In the genomic region with DNA sequence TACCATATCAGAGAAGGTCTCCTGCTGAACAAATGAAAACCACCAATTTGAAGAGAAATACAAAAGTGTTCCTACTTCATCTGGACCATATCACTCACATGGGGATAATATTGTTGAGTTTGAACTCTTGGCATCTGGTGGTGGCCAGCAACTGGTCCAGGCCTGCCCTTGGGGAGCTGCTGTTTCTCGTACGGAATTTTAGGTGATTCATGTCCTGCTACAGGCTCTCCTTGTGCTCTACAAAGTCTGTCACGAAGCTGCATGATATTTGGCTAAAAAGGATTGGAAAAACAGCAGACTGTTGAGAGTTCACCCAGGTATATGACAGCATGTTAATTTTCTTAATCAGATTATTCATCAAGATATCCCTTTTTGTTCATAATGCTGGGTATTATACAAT, we compare ENCODE assay signal across 16 cellular contexts. TPM values are rescaled to one million over a fixed set of nuclear protein-coding genes. Genes with fewer than 3 reads are reported as not detected.
DNase-seq lines count a peak whose midpoint lies in the region; ATAC-seq, FAIRE-seq and TF ChIP-seq lines count a peak whose summit lies in the region.
"Had no signal": no experiment of that assay in that cellular context is flagged by ENCODE, and none has a peak within 500 bp of the region (broad histone marks: within the 10 kb centered on the region; RNA-seq: fewer than 3 reads in every experiment).

No MANE protein-coding gene starts in this region.

- no peak for FAIRE-seq in HepG2 (lab: Jason Lieb, UNC)
- FAIRE-seq: H1 had no signal

- no peak for DNase-seq in HepG2 (ENCODE audit: low spot score)
- DNase-seq in right lobe of liver: no peak
- peak; percentile 85 for DNase-seq in mammary epithelial cell
- DNase-seq in epithelial cell of prostate (ENCODE audit: low read depth, low spot score): no peak
- DNase-seq in smooth muscle cell (lab: John Stamatoyannopoulos, UW; ENCODE audit: unreplicated experiment): no peak
- no peak for DNase-seq in SIG-M5 treated with dmso at 0.1 percent for 504 hours (lab: John Stamatoyannopoulos, UW; ENCODE audit: unreplicated experiment)
- DNase-seq in NCI-H526 (lab: John Stamatoyannopoulos, UW): no peak
- no peak for DNase-seq in RPMI8226
- DNase-seq: Calu3; CD8-positive, alpha-beta T cell; DMS79 treated with DMSO at 0.1 percent for 48 hours; GF-D8; H9 had no signal

- no peaks in the 10 kb centered on the region for H3K27me3 ChIP-seq in HepG2 (ENCODE audit: control insufficient read depth in 1 of 2, insufficient read depth in 2 of 2, low read length in 2 of 2)
- no peaks in the 10 kb centered on the region for H3K27me3 ChIP-seq in right lobe of liver
- H3K27me3 ChIP-seq in mammary epithelial cell (ENCODE audit: insufficient read depth, low read length): no peaks in the 10 kb centered on the region
- H3K27me3 ChIP-seq in smooth muscle cell (ENCODE audit: low read depth): no peaks in the 10 kb centered on the region
- H3K27me3 ChIP-seq: BLaER1 treated with 17β-estradiol and CSF1 and Interleukin-3, amounts not matched to agents 10 nM and 100 nM had no signal

- H3K79me2 ChIP-seq in HepG2 (ENCODE audit: insufficient read depth, low read length) (peaks cover 4% of the 10 kb centered on the region), mammary epithelial cell (ENCODE audit: insufficient read depth, low read length) (peaks cover 20% of the 10 kb centered on the region), smooth muscle cell (ENCODE audit: low read depth) (peaks cover 74% of the 10 kb centered on the region)

- TF ChIP-seq EP300 in HepG2 (IDR thresholded peaks at IDR 0.05; ENCODE audit: low read depth in 2 of 2, low read length in 2 of 2) (no peak), HepG2 (CRISPR knock-in tag; IDR thresholded peaks at IDR 0.05; ENCODE audit: borderline replicate concordance) (no peak)

- H3K9ac ChIP-seq in HepG2 (ENCODE audit: insufficient read depth, low read depth, low read length) (no peak overlapping the region), mammary epithelial cell (ENCODE audit: insufficient read depth, low read length) (no peak overlapping the region), smooth muscle cell (ENCODE audit: low read depth) (no peak overlapping the region)
- H3K9ac ChIP-seq: BLaER1 treated with 17β-estradiol and CSF1 and Interleukin-3, amounts not matched to agents 10 nM and 100 nM had no signal

- dilution Hi-C loops in mammary epithelial cell (cut with HindIII; ENCODE audit: low sequenced_read_pairs): loop anchor here (5.0 kb wide), 1 partner anchor 44 kb away; a partner anchor contains a TSS

- intact Hi-C loops in HepG2 (cut with micrococcal nuclease; ENCODE audit: unreplicated experiment) (no loop called here), right lobe of liver (cut with DNase I) (no loop called here), mammary epithelial cell (cut with micrococcal nuclease) (no loop called here)

- H3K9me3 ChIP-seq in HepG2 (ENCODE audit: low read length): no peaks in the 10 kb centered on the region
- H3K9me3 ChIP-seq in right lobe of liver: no peaks in the 10 kb centered on the region
- H3K9me3 ChIP-seq in mammary epithelial cell (replicated peaks; ENCODE audit: insufficient read depth, low read length): no peaks in the 10 kb centered on the region
- H3K9me3 ChIP-seq in smooth muscle cell (replicated peaks; ENCODE audit: low read depth): no peaks in the 10 kb centered on the region
- H3K9me3 ChIP-seq: BLaER1 treated with 17β-estradiol and CSF1 and Interleukin-3, amounts not matched to agents 10 nM and 100 nM had no signal

- POLR2A ChIA-PET in HepG2 (lab: Yijun Ruan, JAX): no interaction called here

- H3K4me2 ChIP-seq in HepG2 (ENCODE audit: low read depth, low read length) (no peak overlapping the region), mammary epithelial cell (ENCODE audit: insufficient read depth, low read depth, low read length) (peak overlapping the region; percentile 17), smooth muscle cell (no peak overlapping the region)
- H3K4me2 ChIP-seq: BLaER1 treated with 17β-estradiol and CSF1 and Interleukin-3, amounts not matched to agents 10 nM and 100 nM had no signal

- no peaks in the 10 kb centered on the region for H3K4me1 ChIP-seq in HepG2 (ENCODE audit: insufficient read depth, low read length)
- no peaks in the 10 kb centered on the region for H3K4me1 ChIP-seq in right lobe of liver
- H3K4me1 ChIP-seq in mammary epithelial cell (ENCODE audit: insufficient read depth, low read length): peaks cover 9% of the 10 kb centered on the region
- no peaks in the 10 kb centered on the region for H3K4me1 ChIP-seq in smooth muscle cell (ENCODE audit: low read depth)
- H3K4me1 ChIP-seq: BLaER1 treated with 17β-estradiol and CSF1 and Interleukin-3, amounts not matched to agents 10 nM and 100 nM had no signal

- TF ChIP-seq CTCF in HepG2 (CRISPR knock-in tag; IDR thresholded peaks at IDR 0.05): no peak
- no peak for TF ChIP-seq CTCF in right lobe of liver (IDR thresholded peaks at IDR 0.05)
- TF ChIP-seq CTCF in mammary epithelial cell (conservative IDR thresholded peaks at IDR 0.05 in 1 of 2, IDR thresholded peaks at IDR 0.05 in 1 of 2; ENCODE audit: extremely low read depth in 1 of 2, insufficient read depth in 1 of 2, low read depth in 1 of 2, low read length in 2 of 2): no peak
- no peak for TF ChIP-seq CTCF in smooth muscle cell (IDR thresholded peaks at IDR 0.05; ENCODE audit: borderline replicate concordance, insufficient read depth, poor library complexity, severe bottlenecking)

- TF ChIP-seq POLR2A in HepG2 (IDR thresholded peaks at IDR 0.05; ENCODE audit: insufficient read depth in 1 of 2, low read depth in 2 of 2, low read length in 2 of 2) (no peak), right lobe of liver (IDR thresholded peaks at IDR 0.05) (no peak)

- H3K27ac ChIP-seq in HepG2 (ENCODE audit: extremely low read length, insufficient read depth, low read length) (no peak overlapping the region), right lobe of liver (no peak overlapping the region), mammary epithelial cell (ENCODE audit: insufficient read depth, low read depth, low read length) (peak overlapping the region; percentile 42), epithelial cell of prostate (peak overlapping the region; percentile 19), smooth muscle cell (ENCODE audit: low read depth) (peak overlapping the region; percentile 32)
- H3K27ac ChIP-seq: BLaER1 treated with 17β-estradiol and CSF1 and Interleukin-3, amounts not matched to agents 10 nM and 100 nM had no signal

- H2AFZ ChIP-seq in HepG2 (ENCODE audit: low read length) (no peak overlapping the region), mammary epithelial cell (ENCODE audit: low read depth, low read length) (no peak overlapping the region), smooth muscle cell (ENCODE audit: low read depth) (no peak overlapping the region)

- CTCF ChIA-PET in HepG2 (lab: Yijun Ruan, JAX; ENCODE audit: low intra/inter-chr PET ratio, low total read pairs): no interaction called here
- CTCF ChIA-PET in mammary epithelial cell (lab: Charles Lee; ENCODE audit: low non-redundant PET): interaction anchor here (0.7 kb wide), 1 partner anchor 417 kb away, joined by 5 read pairs; no protein-coding TSS in a partner anchor

- H4K20me1 ChIP-seq in HepG2 (ENCODE audit: insufficient read depth, low read length) (peaks cover 14% of the 10 kb centered on the region; the same call in 1 of the 2 replicates), mammary epithelial cell (ENCODE audit: insufficient read depth, low read length) (no peaks in the 10 kb centered on the region), smooth muscle cell (ENCODE audit: low read depth) (peaks cover 100% of the 10 kb centered on the region)

- no peak for ATAC-seq in HepG2
- ATAC-seq in right lobe of liver: no peak
- ATAC-seq: CD8-positive, alpha-beta T cell had no signal

- H3K4me3 ChIP-seq in HepG2 (replicated peaks in 1 of 3; ENCODE audit: insufficient read depth in 1 of 3, low read depth in 2 of 3, low read length in 3 of 3) (no peak overlapping the region), right lobe of liver (no peak overlapping the region), mammary epithelial cell (replicated peaks in 1 of 3; ENCODE audit: insufficient read depth in 1 of 3, low read depth in 2 of 3, low read length in 3 of 3) (no peak overlapping the region), smooth muscle cell (no peak overlapping the region)
- H3K4me3 ChIP-seq: BLaER1 treated with 17β-estradiol and CSF1 and Interleukin-3, amounts not matched to agents 10 nM and 100 nM had no signal

- no peak for TF ChIP-seq RAD21 in HepG2 (CRISPR knock-in tag; IDR thresholded peaks at IDR 0.05)

- H3F3A ChIP-seq in smooth muscle cell (ENCODE audit: low read depth): peaks cover 16% of the 10 kb centered on the region

- H3K36me3 ChIP-seq in HepG2 (replicated peaks in 1 of 2; ENCODE audit: control insufficient read depth in 1 of 2, insufficient read depth in 2 of 2, low read length in 2 of 2) (peaks cover 16 to 88% of the 10 kb centered on the region in 2 experiments), right lobe of liver (peaks cover 13 to 89% (median 49%) of the 10 kb centered on the region in 4 donors), mammary epithelial cell (ENCODE audit: insufficient read depth, low read length) (peaks cover 61% of the 10 kb centered on the region), smooth muscle cell (ENCODE audit: low read depth) (peaks cover 78% of the 10 kb centered on the region)

- in situ Hi-C loops in HepG2 (cut with HindIII; ENCODE audit: extremely low pct_ligation_motif_present, low pct_unique_long_range_greater_than_20kb): no loop called here
- in situ Hi-C loops in mammary epithelial cell (cut with MboI; ENCODE audit: low sequenced_read_pairs in 2 of 2): no loop called here

- BruUV-seq in HepG2 (replicated peaks; lab: Mats Ljungman, UMichigan) (no TSS peak), mammary epithelial cell (replicated peaks; lab: Mats Ljungman, UMichigan) (no TSS peak)

- WGBS in HepG2 (ENCODE audit: low lambda C conversion rate): 97% methylated on average over 3 of the region's 3 CpGs
- WGBS in right lobe of liver (ENCODE audit: insufficient coverage, low coverage, low lambda C conversion rate, missing lambda C conversion rate): 73% methylated on average over 3 of the region's 3 CpGs
- WGBS in mammary epithelial cell (ENCODE audit: low coverage, missing lambda C conversion rate): 13% methylated on average over 3 of the region's 3 CpGs
- 95% methylated on average over 3 of the region's 3 CpGs for WGBS in smooth muscle cell (ENCODE audit: low lambda C conversion rate)

RNA-seq across cellular contexts. Expression of a gene that starts 42.2 kb away (rescaled TPM):
- total RNA-seq in HepG2 (2016; rRNA removed; fragmentation: Illumina TruSeq; extraction: Trizol): 231 and 351 TPM in 2 replicates
- 153 and 165 TPM in 2 replicates for total RNA-seq in HepG2 (2016; cell fraction: cytosol; rRNA removed; fragmentation: Illumina TruSeq; extraction: Trizol; ENCODE audit: low read depth)
- total RNA-seq in HepG2 (2016; cell fraction: insoluble cytoplasmic fraction; rRNA removed; fragmentation: Illumina TruSeq; extraction: Trizol): 221 and 327 TPM in 2 replicates
- 126 and 145 TPM in 2 replicates for total RNA-seq in HepG2 (2016; cell fraction: membrane; rRNA removed; fragmentation: Illumina TruSeq; extraction: Trizol)
- 296 and 335 TPM in 2 replicates for total RNA-seq in HepG2 (2016; cell fraction: nucleus; rRNA removed; fragmentation: Illumina TruSeq; extraction: Trizol)
- polyA plus RNA-seq in HepG2 (2011; rRNA removed): 367 and 435 TPM in 2 replicates
- 222 and 250 TPM in 2 replicates for polyA plus RNA-seq in HepG2 (2011; cell fraction: cytosol; rRNA removed)
- 292 and 298 TPM in 2 replicates for polyA plus RNA-seq in HepG2 (2011; cell fraction: nucleus; rRNA removed)
- 231 and 278 TPM in 2 replicates for polyA plus RNA-seq in HepG2 (2012)
- polyA plus RNA-seq in HepG2 (2016; cell fraction: cytosol; fragmentation: Illumina TruSeq; extraction: Trizol; ENCODE audit: low read depth): 19.0 and 23.6 TPM in 2 replicates
- 346 and 349 TPM in 2 replicates for polyA plus RNA-seq in HepG2 (2016; cell fraction: insoluble cytoplasmic fraction; fragmentation: Illumina TruSeq; extraction: Trizol; ENCODE audit: low read depth)
- 56.3 and 61.4 TPM in 2 replicates for polyA plus RNA-seq in HepG2 (2016; cell fraction: membrane; fragmentation: Illumina TruSeq; extraction: Trizol; ENCODE audit: low read depth)
- 365 and 398 TPM in 2 replicates for polyA plus RNA-seq in HepG2 (2016; cell fraction: nucleus; fragmentation: Illumina TruSeq; extraction: Trizol; ENCODE audit: insufficient read depth, low read depth)
- 130 and 600 TPM in 2 replicates for polyA minus RNA-seq in HepG2 (2011; rRNA and poly(A)+ RNA removed; ENCODE audit: low replicate concordance)
- 218 and 219 TPM in 2 replicates for polyA minus RNA-seq in HepG2 (2011; cell fraction: cytosol; rRNA and poly(A)+ RNA removed)
- polyA minus RNA-seq in HepG2 (2011; cell fraction: nucleus; rRNA and poly(A)+ RNA removed): 778 and 787 TPM in 2 replicates
- 100 to 1,000 TPM; 117 to 161 (median 128) TPM for total RNA-seq in right lobe of liver
- 100 to 1,000 TPM; 204 to 225 TPM for total RNA-seq in mammary epithelial cell
- polyA plus RNA-seq in mammary epithelial cell: 149 TPM
- polyA minus RNA-seq in mammary epithelial cell: 157 TPM
- 490 TPM in 2 replicates for total RNA-seq in smooth muscle cell
- 315 and 339 TPM in 2 replicates for polyA plus RNA-seq in smooth muscle cell

RNA-seq across cellular contexts. Expression of a gene that starts 50.1 kb away (rescaled TPM):
- total RNA-seq in HepG2 (2016; rRNA removed; fragmentation: Illumina TruSeq; extraction: Trizol) (not detected in 2 replicates), right lobe of liver (1 to 10 TPM in 3 of 6 experiments, under 1 TPM in 3; 0.62 to 1.4 (median 0.96) TPM), mammary epithelial cell (10 to 100 TPM; 50.4 to 74.3 TPM), smooth muscle cell (16.0 and 24.3 TPM in 2 replicates)
- not detected in 2 replicates for total RNA-seq in HepG2 (2016; cell fraction: cytosol; rRNA removed; fragmentation: Illumina TruSeq; extraction: Trizol; ENCODE audit: low read depth)
- not detected in 2 replicates for total RNA-seq in HepG2 (2016; cell fraction: insoluble cytoplasmic fraction; rRNA removed; fragmentation: Illumina TruSeq; extraction: Trizol)
- not detected in 2 replicates for total RNA-seq in HepG2 (2016; cell fraction: membrane; rRNA removed; fragmentation: Illumina TruSeq; extraction: Trizol)
- total RNA-seq in HepG2 (2016; cell fraction: nucleus; rRNA removed; fragmentation: Illumina TruSeq; extraction: Trizol): not detected in 2 replicates
- polyA plus RNA-seq in HepG2 (2011; rRNA removed) (not detected in 2 replicates), mammary epithelial cell (23.3 TPM), smooth muscle cell (9.2 and 9.6 TPM in 2 replicates)
- not detected in 2 replicates for polyA plus RNA-seq in HepG2 (2011; cell fraction: cytosol; rRNA removed)
- not detected in 2 replicates for polyA plus RNA-seq in HepG2 (2011; cell fraction: nucleus; rRNA removed)
- not detected in 2 replicates for polyA plus RNA-seq in HepG2 (2012)
- not detected in 2 replicates for polyA plus RNA-seq in HepG2 (2016; cell fraction: cytosol; fragmentation: Illumina TruSeq; extraction: Trizol; ENCODE audit: low read depth)
- polyA plus RNA-seq in HepG2 (2016; cell fraction: insoluble cytoplasmic fraction; fragmentation: Illumina TruSeq; extraction: Trizol; ENCODE audit: low read depth): not detected in 2 replicates
- not detected in 2 replicates for polyA plus RNA-seq in HepG2 (2016; cell fraction: membrane; fragmentation: Illumina TruSeq; extraction: Trizol; ENCODE audit: low read depth)
- 0.15 TPM in 1 of 2 replicates, not detected in the other for polyA plus RNA-seq in HepG2 (2016; cell fraction: nucleus; fragmentation: Illumina TruSeq; extraction: Trizol; ENCODE audit: insufficient read depth, low read depth)
- 1.8 TPM in 1 of 2 replicates, not detected in the other for polyA minus RNA-seq in HepG2 (2011; rRNA and poly(A)+ RNA removed; ENCODE audit: low replicate concordance)
- polyA minus RNA-seq in HepG2 (2011; cell fraction: cytosol; rRNA and poly(A)+ RNA removed): not detected in 2 replicates
- not detected in 2 replicates for polyA minus RNA-seq in HepG2 (2011; cell fraction: nucleus; rRNA and poly(A)+ RNA removed)
- polyA minus RNA-seq in mammary epithelial cell: 32.5 TPM
- total RNA-seq: B cell had no signal

RNA-seq across cellular contexts. Expression of a gene that starts 51.8 kb away (rescaled TPM):
- total RNA-seq in HepG2 (2016; rRNA removed; fragmentation: Illumina TruSeq; extraction: Trizol): 7.2 and 11.4 TPM in 2 replicates
- total RNA-seq in HepG2 (2016; cell fraction: cytosol; rRNA removed; fragmentation: Illumina TruSeq; extraction: Trizol; ENCODE audit: low read depth): 1.2 and 2.2 TPM in 2 replicates
- total RNA-seq in HepG2 (2016; cell fraction: insoluble cytoplasmic fraction; rRNA removed; fragmentation: Illumina TruSeq; extraction: Trizol): 7.7 and 12.8 TPM in 2 replicates
- total RNA-seq in HepG2 (2016; cell fraction: membrane; rRNA removed; fragmentation: Illumina TruSeq; extraction: Trizol): 5.3 and 5.5 TPM in 2 replicates
- 7.6 and 8.8 TPM in 2 replicates for total RNA-seq in HepG2 (2016; cell fraction: nucleus; rRNA removed; fragmentation: Illumina TruSeq; extraction: Trizol)
- polyA plus RNA-seq in HepG2 (2011; rRNA removed): 4.8 and 6.0 TPM in 2 replicates
- 1.6 and 2.5 TPM in 2 replicates for polyA plus RNA-seq in HepG2 (2011; cell fraction: cytosol; rRNA removed)
- 3.3 and 5.5 TPM in 2 replicates for polyA plus RNA-seq in HepG2 (2011; cell fraction: nucleus; rRNA removed)
- polyA plus RNA-seq in HepG2 (2012): 4.3 and 4.8 TPM in 2 replicates
- 0.57 and 0.67 TPM in 2 replicates for polyA plus RNA-seq in HepG2 (2016; cell fraction: cytosol; fragmentation: Illumina TruSeq; extraction: Trizol; ENCODE audit: low read depth)
- 4.5 and 7.1 TPM in 2 replicates for polyA plus RNA-seq in HepG2 (2016; cell fraction: insoluble cytoplasmic fraction; fragmentation: Illumina TruSeq; extraction: Trizol; ENCODE audit: low read depth)
- polyA plus RNA-seq in HepG2 (2016; cell fraction: membrane; fragmentation: Illumina TruSeq; extraction: Trizol; ENCODE audit: low read depth): 0.98 and 1.1 TPM in 2 replicates
- polyA plus RNA-seq in HepG2 (2016; cell fraction: nucleus; fragmentation: Illumina TruSeq; extraction: Trizol; ENCODE audit: insufficient read depth, low read depth): 10.1 and 11.6 TPM in 2 replicates
- 3.1 and 5.1 TPM in 2 replicates for polyA minus RNA-seq in HepG2 (2011; rRNA and poly(A)+ RNA removed; ENCODE audit: low replicate concordance)
- polyA minus RNA-seq in HepG2 (2011; cell fraction: cytosol; rRNA and poly(A)+ RNA removed): 5.0 and 5.4 TPM in 2 replicates
- polyA minus RNA-seq in HepG2 (2011; cell fraction: nucleus; rRNA and poly(A)+ RNA removed): 12.1 and 13.3 TPM in 2 replicates
- 1 to 10 TPM in 5 of 6 experiments, under 1 TPM in 1; 0.92 to 3.8 (median 3.0) TPM for total RNA-seq in right lobe of liver
- total RNA-seq in mammary epithelial cell: 1 to 10 TPM; 2.8 to 3.0 TPM
- 1.6 TPM for polyA plus RNA-seq in mammary epithelial cell
- polyA minus RNA-seq in mammary epithelial cell: not detected
- 4.4 and 7.8 TPM in 2 replicates for total RNA-seq in smooth muscle cell
- polyA plus RNA-seq in smooth muscle cell: 1.2 and 2.2 TPM in 2 replicates

Comparison
In these comparisons a context has a peak if more than half of its experiments do, and no peak if none do; other contexts are left out.
1. H3K27ac ChIP-seq: peak in mammary epithelial cell (single experiment), epithelial cell of prostate (single experiment) and smooth muscle cell (single experiment); none in HepG2 (single experiment) and right lobe of liver (0 of 3).